Comparison of ENCODE assay signal across 19 cellular contexts in genomic region chr3:194956697-194957396, GRCh38.
"Had no signal": no experiment of that assay in that cellular context is flagged by ENCODE, and none has a peak within 500 bp of the region (broad histone marks: within the 10 kb centered on the region; RNA-seq: fewer than 3 reads in every experiment).

No MANE protein-coding gene starts in this region.

- H3K4me3 ChIP-seq: colonic mucosa, dorsolateral prefrontal cortex, esophagus muscularis mucosa, lower lobe of right lung, tibial nerve, uterus had no signal

- ATAC-seq: activated CD4-positive, CD25-positive, alpha-beta regulatory T cell treated with anti-CD3 and anti-CD28 coated beads, Interleukin-2, amount 50 U/mL, for 24 hours; lower lobe of right lung had no signal

- DNase-seq: activated CD4-positive, alpha-beta memory T cell treated with anti-CD3 and anti-CD28 coated beads, Interleukin-2, amount 10 ng/mL, durations not matched to agents 7 days and 5 days; activated CD4-positive, alpha-beta T cell treated with anti-CD3 and anti-CD28 coated beads, Interleukin-2, amount 10 ng/mL, durations not matched to agents 24 days and 14 days; activated gamma-delta T cell; activated naive CD4-positive, alpha-beta T cell treated with anti-CD3 and anti-CD28 coated beads, Interleukin-2, amount 50 U/mL, for 16 hours; aorta; central memory CD4-positive, alpha-beta T cell; colonic mucosa; hypothalamus; lower lobe of right lung; mesendoderm; naive B cell; occipital lobe; stimulated activated CD4-positive, alpha-beta T cell treated with anti-CD3 and anti-CD28 coated beads, Interleukin-12 subunit alpha, Interleukin-12 subunit beta, amount 100 ng/mL, for 4 hours; stimulated activated CD4-positive, alpha-beta T cell treated with anti-CD3 and anti-CD28 coated beads, Interleukin-4, amount 100 ng/mL, for 4 hours; uterus had no signal
